9 cellular contexts compared by ENCODE assay signal in the genomic region with DNA sequence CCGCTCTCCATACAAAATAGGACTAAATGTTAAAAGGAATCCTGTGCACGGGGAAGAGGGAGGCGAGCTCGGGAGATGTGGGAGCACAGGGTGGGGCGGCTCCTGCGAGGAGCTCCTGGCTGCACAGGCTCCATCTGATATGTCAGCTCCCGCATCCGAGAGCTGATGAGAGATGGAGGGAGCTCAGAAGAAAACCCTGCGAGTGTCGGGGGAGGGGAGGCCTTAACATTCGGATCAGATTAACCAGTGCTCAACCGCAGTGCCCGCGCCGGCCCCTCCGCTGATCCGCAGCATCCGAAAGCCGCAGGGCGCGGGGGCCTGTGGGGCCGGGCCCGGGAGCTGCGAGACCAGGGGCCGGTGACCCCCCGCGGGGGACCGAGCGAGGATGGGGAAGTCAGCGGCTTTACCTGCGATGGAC. TPM values are rescaled to one million over a fixed set of nuclear protein-coding genes. Genes with fewer than 3 reads are reported as not detected.
DNase-seq lines count a peak whose midpoint lies in the region; ATAC-seq and TF ChIP-seq lines count a peak whose summit lies in the region.
"Had no signal": no experiment of that assay in that cellular context is flagged by ENCODE, and none has a peak within 500 bp of the region (broad histone marks: within the 10 kb centered on the region; RNA-seq: fewer than 3 reads in every experiment).

No MANE protein-coding gene starts in this region.

- H3K4me3 ChIP-seq in GM12875 (ENCODE audit: low read depth, low read length), result peak overlapping the region; percentile 36
- peak overlapping the region; percentile 78 for H3K4me3 ChIP-seq in coronary artery
- peak overlapping the region in 2 of 3 donors; percentile 44 to 57 for H3K4me3 ChIP-seq in liver (ENCODE audit: low read depth in 1 of 3, low read length in 3 of 3)
- H3K4me3 ChIP-seq in stomach smooth muscle (ENCODE audit: low read length in 2 of 2), result peak overlapping the region; percentile 66 to 79

- peaks cover 5 to 15% (median 12%) of the 10 kb centered on the region in 4 donors for H3K4me1 ChIP-seq in liver (ENCODE audit: control insufficient read depth in 4 of 4, insufficient read depth in 4 of 4, low read length in 3 of 4)
- no peaks in the 10 kb centered on the region for H3K4me1 ChIP-seq in stomach smooth muscle (ENCODE audit: control insufficient read depth, insufficient read depth, low read length)

- 4% methylated on average over 31 of the region's 31 CpGs for WGBS in liver

- H3K27me3 ChIP-seq in liver (ENCODE audit: control insufficient read depth in 4 of 4, insufficient read depth in 4 of 4, low read length in 3 of 4) (peaks cover 0 to 7% (median 6%) of the 10 kb centered on the region in 4 donors), stomach smooth muscle (ENCODE audit: control insufficient read depth in 1 of 2, insufficient read depth in 2 of 2, low read length in 2 of 2) (no peaks in the 10 kb centered on the region)

- peak; percentile 13 for ATAC-seq in HG03280 (IDR thresholded peaks at IDR 0.05; ENCODE audit: unreplicated experiment)
- no peak for ATAC-seq in HG02623 (IDR thresholded peaks at IDR 0.05; ENCODE audit: unreplicated experiment)

- H3K27ac ChIP-seq in 22Rv1, result peak overlapping the region; percentile 53
- peak overlapping the region; percentile 29 to 50 for H3K27ac ChIP-seq in coronary artery
- no peak overlapping the region for H3K27ac ChIP-seq in liver (ENCODE audit: low read depth in 1 of 2, low read length in 2 of 2)
- no peak overlapping the region for H3K27ac ChIP-seq in stomach smooth muscle (ENCODE audit: low read length)
- H3K27ac ChIP-seq: neutrophil had no signal

- no peak for TF ChIP-seq RAD21 in liver (IDR thresholded peaks at IDR 0.05)

- H3K9ac ChIP-seq in liver (ENCODE audit: low read depth in 1 of 2, low read length in 2 of 2) (no peak overlapping the region), stomach smooth muscle (ENCODE audit: low read length in 2 of 2) (peak overlapping the region; percentile 23 to 37)

- TF ChIP-seq CTCF in 22Rv1 (IDR thresholded peaks at IDR 0.05) (no peak), GM12875 (IDR thresholded peaks at IDR 0.05; ENCODE audit: borderline replicate concordance, insufficient read depth, low read depth, low read length) (no peak), coronary artery (IDR thresholded peaks at IDR 0.05) (no peak), liver (IDR thresholded peaks at IDR 0.05; ENCODE audit: low read depth, low read length, missing input control) (no peak)

- H3K9me3 ChIP-seq in liver (ENCODE audit: control insufficient read depth in 4 of 4, low read length in 3 of 4) (no peaks in the 10 kb centered on the region), stomach smooth muscle (ENCODE audit: control insufficient read depth in 2 of 2, low read length in 2 of 2) (no peaks in the 10 kb centered on the region)
- H3K9me3 ChIP-seq: neutrophil had no signal

- peak in 3 of 5 donors; percentile 4 to 11 (median 5) for DNase-seq in T-helper 1 cell
- DNase-seq in coronary artery (ENCODE audit: low spot score), result no peak

- H3K36me3 ChIP-seq in liver (ENCODE audit: control insufficient read depth in 4 of 4, insufficient read depth in 3 of 4, low read depth in 1 of 4, low read length in 3 of 4), result no peaks in the 10 kb centered on the region
- H3K36me3 ChIP-seq in stomach smooth muscle (ENCODE audit: control insufficient read depth in 2 of 2, insufficient read depth in 2 of 2, low read length in 2 of 2), result no peaks in the 10 kb centered on the region
- H3K36me3 ChIP-seq: neutrophil had no signal

TF ChIP-seq in liver, 16 proteins besides CTCF, POLR2A, EP300 and RAD21:
- TF ChIP-seq HNF4G (IDR thresholded peaks at IDR 0.05) (no peak), FOXA2 (IDR thresholded peaks at IDR 0.05) (no peak), GABPA (IDR thresholded peaks at IDR 0.05 in 1 of 2, conservative IDR thresholded peaks at IDR 0.05 in 1 of 2) (no peak), EGR1 (IDR thresholded peaks at IDR 0.05; ENCODE audit: low read depth in 2 of 2) (no peak), YY1 (IDR thresholded peaks at IDR 0.05) (no peak), SP1 (IDR thresholded peaks at IDR 0.05) (no peak), ATF3 (IDR thresholded peaks at IDR 0.05) (no peak), FOXA1 (IDR thresholded peaks at IDR 0.05) (no peak), TAF1 (conservative IDR thresholded peaks at IDR 0.05) (no peak), JUND (IDR thresholded peaks at IDR 0.05) (no peak), HNF4A (conservative IDR thresholded peaks at IDR 0.05) (no peak), NR2F2 (IDR thresholded peaks at IDR 0.05) (no peak), MAX (IDR thresholded peaks at IDR 0.05) (no peak), REST (IDR thresholded peaks at IDR 0.05) (no peak)
- TF ChIP-seq, protein P1, sequence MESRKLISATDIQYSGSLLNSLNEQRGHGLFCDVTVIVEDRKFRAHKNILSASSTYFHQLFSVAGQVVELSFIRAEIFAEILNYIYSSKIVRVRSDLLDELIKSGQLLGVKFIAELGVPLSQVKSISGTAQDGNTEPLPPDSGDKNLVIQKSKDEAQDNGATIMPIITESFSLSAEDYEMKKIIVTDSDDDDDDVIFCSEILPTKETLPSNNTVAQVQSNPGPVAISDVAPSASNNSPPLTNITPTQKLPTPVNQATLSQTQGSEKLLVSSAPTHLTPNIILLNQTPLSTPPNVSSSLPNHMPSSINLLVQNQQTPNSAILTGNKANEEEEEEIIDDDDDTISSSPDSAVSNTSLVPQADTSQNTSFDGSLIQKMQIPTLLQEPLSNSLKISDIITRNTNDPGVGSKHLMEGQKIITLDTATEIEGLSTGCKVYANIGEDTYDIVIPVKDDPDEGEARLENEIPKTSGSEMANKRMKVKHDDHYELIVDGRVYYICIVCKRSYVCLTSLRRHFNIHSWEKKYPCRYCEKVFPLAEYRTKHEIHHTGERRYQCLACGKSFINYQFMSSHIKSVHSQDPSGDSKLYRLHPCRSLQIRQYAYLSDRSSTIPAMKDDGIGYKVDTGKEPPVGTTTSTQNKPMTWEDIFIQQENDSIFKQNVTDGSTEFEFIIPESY (IDR thresholded peaks at IDR 0.05), result no peak
TF ChIP-seq in liver: peak in this region for 0.

RNA-seq across cellular contexts. Expression of gene ELOVL4, which starts 0.6 kb away (rescaled TPM):
- 1 to 10 TPM in 1 of 2 donors, not detected in 1; 2.1 TPM for total RNA-seq in liver
- polyA plus RNA-seq in liver, result under 1 TPM; 0.07 to 0.09 TPM

RNA-seq across cellular contexts. Expression of gene TTK, which starts 57.7 kb away (rescaled TPM):
- 10 to 100 TPM in 1 of 2 donors, under 1 TPM in 1; under 0.01 to 21.1 TPM for total RNA-seq in liver
- under 1 TPM; 0.36 to 0.70 TPM for polyA plus RNA-seq in liver

Comparison
In these comparisons a context has a peak if more than half of its experiments do, and no peak if none do; other contexts are left out.
1. H3K27ac ChIP-seq: peak in 22Rv1 (single experiment) and coronary artery (2 of 2); none in liver (0 of 2) and stomach smooth muscle (single experiment).
2. H3K9ac ChIP-seq: peak in stomach smooth muscle (2 of 2); none in liver (0 of 2).
3. Peak in every context shown above with its lines, with median percentiles within 50 percentile points of each other: H3K4me3 ChIP-seq.